16 cellular contexts compared by ENCODE assay signal in the genomic region with DNA sequence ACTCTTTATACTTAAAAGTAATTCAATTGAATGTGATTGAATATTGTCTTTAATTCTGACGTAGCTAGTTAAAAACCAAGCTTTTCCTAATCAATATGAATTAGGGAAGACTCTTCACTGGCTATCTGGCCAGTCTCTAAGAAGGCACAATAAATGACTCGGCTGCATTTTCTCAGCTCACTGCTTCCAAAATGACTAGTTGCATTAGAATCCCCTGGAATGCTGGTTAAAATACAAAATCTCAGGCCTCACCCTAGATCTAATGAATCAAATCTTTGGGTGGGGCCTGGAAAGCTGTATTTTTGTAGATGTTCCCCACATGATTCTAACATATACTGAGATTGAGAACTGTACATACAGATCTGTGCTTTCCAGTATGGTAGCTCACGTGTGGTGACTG.
DNase-seq lines count a peak whose midpoint lies in the region; ATAC-seq and TF ChIP-seq lines count a peak whose summit lies in the region.
"Had no signal": no experiment of that assay in that cellular context is flagged by ENCODE, and none has a peak within 500 bp of the region (broad histone marks: within the 10 kb centered on the region; RNA-seq: fewer than 3 reads in every experiment).

No MANE protein-coding gene starts in this region.

- WGBS in suprapubic skin: 78% methylated on average over 3 of the region's 3 CpGs
- WGBS in stomach, 5 donors: 61 to 71% (median 63%) methylated on average over 3 of the region's 3 CpGs

- no peaks in the 10 kb centered on the region for H3K27me3 ChIP-seq in suprapubic skin
- no peaks in the 10 kb centered on the region for H3K27me3 ChIP-seq in stomach
- H3K27me3 ChIP-seq in left ventricle myocardium inferior (ENCODE audit: low read depth): no peaks in the 10 kb centered on the region
- H3K27me3 ChIP-seq: body of pancreas had no signal

- intact Hi-C loops in stomach (cut with DNase I; ENCODE audit: low total_unique reads): no loop called here
- intact Hi-C loops in left ventricle myocardium inferior (cut with micrococcal nuclease): no loop called here

- no peak for TF ChIP-seq POLR2A in suprapubic skin (IDR thresholded peaks at IDR 0.05)
- no peak for TF ChIP-seq POLR2A in stomach (IDR thresholded peaks at IDR 0.05)

- H3K27ac ChIP-seq in suprapubic skin (peak overlapping the region; percentile 10), stomach (no peak overlapping the region), left ventricle myocardium inferior (replicated peaks) (no peak overlapping the region)
- H3K27ac ChIP-seq: body of pancreas had no signal

- DNase-seq in GM03348 (ENCODE audit: low spot score): peak; percentile 52
- DNase-seq in fibroblast of the aortic adventitia (ENCODE audit: low read depth): peak; percentile 75
- DNase-seq in suprapubic skin (ENCODE audit: low spot score in 2 of 2): no peak
- no peak for DNase-seq in stomach
- DNase-seq in left ventricle myocardium inferior: no peak
- DNase-seq: activated gamma-delta T cell treated with Interleukin-2 at 50 U/mL for 16 hours; body of pancreas; CD8-positive, alpha-beta T cell; midbrain; NCI-H1436; NCI-H510A; OCI-M1; right cardiac atrium had no signal

- no peaks in the 10 kb centered on the region for H3K36me3 ChIP-seq in suprapubic skin
- no peaks in the 10 kb centered on the region for H3K36me3 ChIP-seq in stomach
- no peaks in the 10 kb centered on the region for H3K36me3 ChIP-seq in left ventricle myocardium inferior

- H3K4me1 ChIP-seq in suprapubic skin (peaks cover 9% of the 10 kb centered on the region), stomach (peaks cover 4 to 38% (median 16%) of the 10 kb centered on the region in 4 donors), left ventricle myocardium inferior (peaks cover 20% of the 10 kb centered on the region)

- TF ChIP-seq CTCF in fibroblast of the aortic adventitia (IDR thresholded peaks at IDR 0.05; ENCODE audit: insufficient read depth, low read length) (no peak), suprapubic skin (IDR thresholded peaks at IDR 0.05) (no peak), stomach (IDR thresholded peaks at IDR 0.05) (no peak), left ventricle myocardium inferior (IDR thresholded peaks at IDR 0.05; ENCODE audit: borderline replicate concordance) (no peak)

- no peaks in the 10 kb centered on the region for H3K9me3 ChIP-seq in suprapubic skin
- no peaks in the 10 kb centered on the region for H3K9me3 ChIP-seq in stomach
- H3K9me3 ChIP-seq in left ventricle myocardium inferior (replicated peaks): no peaks in the 10 kb centered on the region
- H3K9me3 ChIP-seq: body of pancreas had no signal

- peak; percentile 63 for ATAC-seq in SK-N-SH treated with all-trans-retinoic acid at 6 μM for 48 hours
- ATAC-seq in GM21576 (IDR thresholded peaks at IDR 0.05; ENCODE audit: unreplicated experiment): no peak
- ATAC-seq: body of pancreas; CD8-positive, alpha-beta T cell; K562; right cardiac atrium had no signal

- H3K4me3 ChIP-seq in fibroblast of the aortic adventitia (ENCODE audit: low read depth, low read length) (no peak overlapping the region), suprapubic skin (no peak overlapping the region), stomach (no peak overlapping the region), left ventricle myocardium inferior (no peak overlapping the region)
- H3K4me3 ChIP-seq: body of pancreas, K562 had no signal

- TF ChIP-seq EP300 in suprapubic skin (IDR thresholded peaks at IDR 0.05) (no peak), stomach (IDR thresholded peaks at IDR 0.05) (no peak)

TF ChIP-seq in SK-N-SH treated with all-trans-retinoic acid at 6 μM for 48 hours, 23 proteins besides CTCF, POLR2A, EP300 and RAD21:
- TF ChIP-seq ARNTL (CRISPR knock-in tag; IDR thresholded peaks at IDR 0.05; ENCODE audit: borderline replicate concordance, low read depth) (no peak), ZNF8 (CRISPR knock-in tag; IDR thresholded peaks at IDR 0.05) (no peak), RARB (CRISPR knock-in tag; IDR thresholded peaks at IDR 0.05) (no peak), ZFP30 (CRISPR knock-in tag; IDR thresholded peaks at IDR 0.05) (no peak), TOX (CRISPR knock-in tag; IDR thresholded peaks at IDR 0.05; ENCODE audit: borderline replicate concordance) (no peak), TCF4 (CRISPR knock-in tag; IDR thresholded peaks at IDR 0.05; ENCODE audit: borderline replicate concordance) (no peak), GLIS3 (CRISPR knock-in tag; IDR thresholded peaks at IDR 0.05) (no peak), TSHZ2 (CRISPR knock-in tag; IDR thresholded peaks at IDR 0.05) (no peak), SNAI2 (CRISPR knock-in tag; IDR thresholded peaks at IDR 0.05) (no peak), ZNF70 (CRISPR knock-in tag; IDR thresholded peaks at IDR 0.05) (no peak)
TF ChIP-seq in SK-N-SH treated with all-trans-retinoic acid at 6 μM for 48 hours: peak in this region for 0.

Comparison
In these comparisons a context has a peak if more than half of its experiments do, and no peak if none do; other contexts are left out.
1. DNase-seq: peak in GM03348 (single experiment) and fibroblast of the aortic adventitia (single experiment); none in suprapubic skin (0 of 2), stomach (single experiment) and left ventricle myocardium inferior (single experiment).